In genomic region chr22:37715760-37716159, GRCh38 we compare ENCODE assay signal across 2 cellular contexts.
TF ChIP-seq lines count a peak whose summit lies in the region.

No MANE protein-coding gene starts in this region.

TF ChIP-seq in SK-N-SH, 30 proteins besides CTCF, POLR2A, EP300 and RAD21 (continued from another document):
- TF ChIP-seq REST (IDR thresholded peaks at IDR 0.05; ENCODE audit: low read depth, low read length) (no peak), FOSL2 (IDR thresholded peaks at IDR 0.05; ENCODE audit: borderline replicate concordance, low read depth) (no peak), NFIC (IDR thresholded peaks at IDR 0.05; ENCODE audit: borderline replicate concordance) (no peak), TAF1 (IDR thresholded peaks at IDR 0.05; ENCODE audit: borderline replicate concordance, low read depth, low read length) (no peak)
TF ChIP-seq in SK-N-SH: peak in this region for 0.

TF ChIP-seq in SK-N-SH treated with all-trans-retinoic acid at 6 μM for 48 hours, 23 proteins besides CTCF, POLR2A, EP300 and RAD21:
- no peak for TF ChIP-seq TSHZ2 (CRISPR knock-in tag; IDR thresholded peaks at IDR 0.05)
- TF ChIP-seq GLIS3 (CRISPR knock-in tag; IDR thresholded peaks at IDR 0.05), result no peak
- TF ChIP-seq ZFP3 (CRISPR knock-in tag; IDR thresholded peaks at IDR 0.05), result no peak
- TF ChIP-seq ARNTL (CRISPR knock-in tag; IDR thresholded peaks at IDR 0.05; ENCODE audit: borderline replicate concordance, low read depth), result no peak
- TF ChIP-seq SNAI2 (CRISPR knock-in tag; IDR thresholded peaks at IDR 0.05), result no peak
